Comparison of ENCODE assay signal across 8 cellular contexts in genomic region chr19:10086032-10086903, GRCh38. TPM values are rescaled to one million over a fixed set of nuclear protein-coding genes. Genes with fewer than 3 reads are reported as not detected.
A peak's percentile ranks its signal among the peaks of the same experiment; 100 is the strongest.
DNase-seq lines count a peak whose midpoint lies in the region; ATAC-seq and TF ChIP-seq lines count a peak whose summit lies in the region.

Gene SHFL, plus strand, starts transcription at chr19:10086317. Its CDS starts 111 bp downstream, at chr19:10086428.

- peaks cover 3% of the 10 kb centered on the region for H3K9me3 Mint-ChIP-seq in nephron progenitor cell

- H3K27me3 Mint-ChIP-seq in nephron progenitor cell (ENCODE audit: low read depth, poor library complexity) = peaks cover 69% of the 10 kb centered on the region

- TF ChIP-seq CTCF in nephron progenitor cell (IDR thresholded peaks at IDR 0.05) = no peak

- H3K36me3 Mint-ChIP-seq in nephron progenitor cell (ENCODE audit: low read depth) = no peaks in the 10 kb centered on the region

- DNase-seq in NCI-H345 (lab: John Stamatoyannopoulos, UW) = peak; percentile 38
- no peak for DNase-seq in NCI-H345 treated with DMSO at 0.1 percent for 48 hours (lab: John Stamatoyannopoulos, UW; ENCODE audit: unreplicated experiment)
- DNase-seq in activated effector memory CD4-positive, alpha-beta T cell treated with Interleukin-2 at 50 U/mL for 16 hours = peak; percentile 78
- DNase-seq in fibroblast of the conjunctiva (ENCODE audit: low read depth) = peak; percentile 33
- peak; percentile 65 for DNase-seq in nephron progenitor cell
- DNase-seq in stimulated activated naive CD8-positive, alpha-beta T cell treated with anti-CD3 and anti-CD28 coated beads, Interleukin-15, Interleukin-2, amounts not matched to agents 100 U/mL and 50 U/mL, for 24 hours = peak; percentile 86

- ATAC-seq in HG03097 (IDR thresholded peaks at IDR 0.05; ENCODE audit: low FRiP score, unreplicated experiment) = peak; percentile 75
- ATAC-seq in stimulated activated naive CD8-positive, alpha-beta T cell treated with anti-CD3 and anti-CD28 coated beads, Interleukin-15, Interleukin-2, amounts not matched to agents 100 U/mL and 50 U/mL, for 24 hours = peak; percentile 93

- H3K4me1 Mint-ChIP-seq in nephron progenitor cell = no peaks in the 10 kb centered on the region

- peak within 1 kb of the TSS; percentile 80 for H3K4me3 Mint-ChIP-seq in nephron progenitor cell

- no peak within 1 kb of the TSS for H3K27ac Mint-ChIP-seq in nephron progenitor cell

TF ChIP-seq in PFSK-1, 5 proteins besides CTCF, POLR2A, EP300 and RAD21:
- peak; percentile 46 for TF ChIP-seq FOXP2 (optimal IDR thresholded peaks at IDR 0.05; ENCODE audit: borderline replicate concordance, extremely low read depth, extremely low read length, insufficient read depth)
- no peak for TF ChIP-seq POLR2AphosphoS5 (IDR thresholded peaks at IDR 0.05; ENCODE audit: low read depth, low read length)
- no peak for TF ChIP-seq SIN3A (IDR thresholded peaks at IDR 0.05; ENCODE audit: borderline replicate concordance, insufficient read depth, low read length)
- TF ChIP-seq TAF1 (IDR thresholded peaks at IDR 0.05; ENCODE audit: borderline replicate concordance, insufficient read depth, low read length) = no peak
- TF ChIP-seq REST (IDR thresholded peaks at IDR 0.05; ENCODE audit: insufficient read depth in 1 of 2, low read depth in 2 of 2, low read length in 2 of 2) = no peak
TF ChIP-seq in PFSK-1: peak in this region for 1.

RNA-seq across cellular contexts. Expression of gene SHFL, which starts in this region (rescaled TPM):
- 19.5 TPM for polyA plus RNA-seq in PFSK-1 (2012; ENCODE audit: insufficient read length, low read depth)
